In the genomic region with DNA sequence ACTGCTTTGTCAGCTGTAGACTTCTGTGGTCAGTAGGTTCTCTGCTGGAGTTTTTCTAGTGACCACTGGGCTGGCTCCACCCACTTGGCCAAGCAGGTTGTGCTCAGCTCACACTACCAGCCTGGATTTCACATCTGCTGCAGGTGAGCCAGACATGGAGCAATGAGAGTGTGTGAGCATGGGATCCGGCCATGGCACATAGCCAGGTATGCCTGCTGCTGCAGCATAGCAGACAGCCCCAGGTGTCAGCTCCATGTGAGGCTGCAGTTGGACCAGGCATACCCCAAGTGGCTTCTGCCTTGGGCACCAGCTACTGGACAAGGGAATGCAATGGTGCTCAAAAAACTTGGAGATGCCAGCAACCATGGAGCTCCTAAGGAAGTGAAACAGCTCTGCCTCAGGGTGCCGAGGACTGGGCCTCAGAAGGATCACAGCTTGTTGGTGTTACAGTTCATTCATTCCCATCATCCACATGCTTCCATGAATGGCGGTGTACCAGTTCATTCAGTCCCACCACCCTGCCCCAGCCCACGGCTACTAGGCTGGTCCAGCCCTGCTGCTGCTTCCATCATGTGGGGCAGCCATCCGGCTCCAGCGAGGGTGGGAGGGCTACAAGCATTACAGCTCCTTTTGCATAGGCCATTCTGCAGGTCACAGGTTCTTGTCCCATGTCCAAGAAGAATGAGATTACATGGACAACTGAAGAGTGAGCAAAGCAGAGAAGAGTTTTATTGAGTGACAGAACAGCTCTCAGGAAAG, we compare ENCODE assay signal across 24 cellular contexts.
"Had no signal": no experiment of that assay in that cellular context is flagged by ENCODE, and none has a peak within 500 bp of the region (broad histone marks: within the 10 kb centered on the region; RNA-seq: fewer than 3 reads in every experiment).

No MANE protein-coding gene starts in this region.

- H3K27me3 ChIP-seq: brain microvascular endothelial cell had no signal

- ATAC-seq: activated CD4-positive, CD25-positive, alpha-beta regulatory T cell treated with anti-CD3 and anti-CD28 coated beads, Interleukin-2, amount 50 U/mL, for 24 hours; activated naive CD4-positive, alpha-beta T cell treated with anti-CD3 and anti-CD28 coated beads, Interleukin-2, amount 50 U/mL, for 72 hours; activated naive CD8-positive, alpha-beta T cell treated with anti-CD3 and anti-CD28 coated beads, Interleukin-2, amount 50 U/mL, for 24 hours; activated T-cell treated with anti-CD3 and anti-CD28 coated beads, Interleukin-2, amount 50 U/mL, for 4 hours; PC-3 had no signal

- H3K27ac ChIP-seq: brain microvascular endothelial cell, KMS-11 had no signal

- H3K4me2 ChIP-seq: KMS-11 had no signal

- DNase-seq: activated CD4-positive, alpha-beta memory T cell treated with anti-CD3 and anti-CD28 coated beads for 36 hours; activated CD4-positive, alpha-beta T cell treated with anti-CD3 and anti-CD28 coated beads, Interleukin-2, amount 10 ng/mL, durations not matched to agents 7 days and 5 days; activated CD8-positive, alpha-beta memory T cell treated with anti-CD3 and anti-CD28 coated beads for 24 hours; activated effector memory CD4-positive, alpha-beta T cell treated with anti-CD3 and anti-CD28 coated beads, Interleukin-2, amount 50 U/mL, for 16 hours; activated naive CD4-positive, alpha-beta T cell treated with Interleukin-2 at 50 U/mL for 16 hours; activated naive CD8-positive, alpha-beta T cell treated with anti-CD3 and anti-CD28 coated beads, Interleukin-2, amount 50 U/mL, for 24 hours; activated T-cell treated with anti-CD3 and anti-CD28 coated beads, Interleukin-2, amount 50 U/mL, for 4 hours; amygdala; brain microvascular endothelial cell; cerebellar nuclear complex; NCI-H1105 treated with DMSO at 0.1 percent for 48 hours; NCI-H1436 treated with DMSO at 0.1 percent for 48 hours; NCI-H187; NCI-H2081; NCI-H2171; NCI-H2227 treated with DMSO at 0.1 percent for 48 hours; NCI-H446 treated with DMSO at 0.1 percent for 48 hours; NCI-H526; NCI-H82; PC-3; SHP77 treated with DMSO at 0.1 percent for 48 hours had no signal

- H3K9ac ChIP-seq: KMS-11 had no signal

- H3K36me3 ChIP-seq: brain microvascular endothelial cell had no signal
